Comparison of ENCODE assay signal across 8 cellular contexts in the genomic region with DNA sequence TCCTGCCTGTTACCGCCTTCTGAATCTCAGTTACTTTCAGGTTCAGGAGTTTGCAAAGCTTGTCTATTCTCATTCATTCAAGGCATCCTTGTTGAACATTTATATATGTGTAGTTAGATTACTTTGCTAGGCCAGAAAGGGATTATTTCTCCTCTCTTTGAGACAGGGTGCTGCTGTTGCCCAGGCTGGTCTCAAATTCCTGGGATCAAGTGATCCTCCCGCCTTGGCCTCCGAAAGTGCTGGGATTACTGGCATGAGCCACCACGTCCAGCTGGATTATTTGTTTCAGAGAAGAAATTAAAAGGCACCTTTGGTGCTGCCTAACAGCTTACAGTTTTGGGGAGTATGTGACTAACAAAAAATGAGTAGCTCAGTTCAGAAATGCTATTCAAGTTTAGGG. TPM values are rescaled to one million over a fixed set of nuclear protein-coding genes. Genes with fewer than 3 reads are reported as not detected.
A peak's percentile ranks its signal among the peaks of the same experiment; 100 is the strongest.
DNase-seq lines count a peak whose midpoint lies in the region; ATAC-seq, FAIRE-seq and TF ChIP-seq lines count a peak whose summit lies in the region.

No MANE protein-coding gene starts in this region.

- peak overlapping the region; percentile 85 for H3K4me2 ChIP-seq in mesendoderm (ENCODE audit: low read length)

- no peak overlapping the region for H2BK120ac ChIP-seq in mesendoderm (ENCODE audit: low read depth, low read length)

- peak overlapping the region; percentile 63 for H2BK5ac ChIP-seq in mesendoderm (ENCODE audit: low read length)

- peak; percentile 93 for FAIRE-seq in urothelium cell line (lab: Jason Lieb, UNC)

- 26 to 35% (median 30%) methylated on average over 4 of the region's 4 CpGs for WGBS in heart left ventricle, 4 donors
- 23 to 27% methylated on average over 4 of the region's 4 CpGs for WGBS in body of pancreas, 2 donors
- no CpG with 5 or more reads among the region's 4 CpGs for WGBS in mesendoderm (ENCODE audit: extremely low coverage, insufficient coverage, low lambda C conversion rate)

- H4K8ac ChIP-seq in mesendoderm (ENCODE audit: low read depth, low read length): no peak overlapping the region

- no peak overlapping the region for H3K23ac ChIP-seq in mesendoderm (ENCODE audit: low read length)

- ATAC-seq in heart left ventricle: no peak
- no peak for ATAC-seq in body of pancreas

- peak overlapping the region; percentile 94 for H3K56ac ChIP-seq in mesendoderm (ENCODE audit: low read length)

- TF ChIP-seq POLR2A in heart left ventricle (IDR thresholded peaks at IDR 0.05): no peak
- no peak for TF ChIP-seq POLR2A in body of pancreas (IDR thresholded peaks at IDR 0.05)

- H2BK15ac ChIP-seq in mesendoderm (replicated peaks; ENCODE audit: low read depth): no peak overlapping the region

- H3K4ac ChIP-seq in mesendoderm (ENCODE audit: low read depth, low read length): no peak overlapping the region

- H3K36me3 ChIP-seq in heart left ventricle: no peaks in the 10 kb centered on the region
- no peaks in the 10 kb centered on the region for H3K36me3 ChIP-seq in body of pancreas (replicated peaks in 1 of 2; ENCODE audit: insufficient read depth in 1 of 2, low read depth in 2 of 2)
- H3K36me3 ChIP-seq in mesendoderm (ENCODE audit: control insufficient read depth, insufficient read depth, low read length): no peaks in the 10 kb centered on the region

- peaks cover 9% of the 10 kb centered on the region for H3K79me1 ChIP-seq in mesendoderm (ENCODE audit: low read length)

- H4K5ac ChIP-seq in mesendoderm (ENCODE audit: low read length): no peak overlapping the region

- H3K79me2 ChIP-seq in mesendoderm (ENCODE audit: control insufficient read depth, insufficient read depth, low read length): peaks cover 12% of the 10 kb centered on the region

- H3K9ac ChIP-seq in mesendoderm (ENCODE audit: low read length): peak overlapping the region; percentile 97

- H3K9me3 ChIP-seq in heart left ventricle (no peaks in the 10 kb centered on the region), body of pancreas (no peaks in the 10 kb centered on the region)

- H3K27ac ChIP-seq in heart left ventricle (peak overlapping the region in 11 of 12 donors; percentile 85 to 99 (median 92)), body of pancreas (peak overlapping the region in 3 of 4 donors; percentile 76 to 95 (median 93)), mesendoderm (ENCODE audit: low read depth, low read length) (no peak overlapping the region)

- peak overlapping the region; percentile 82 for H3K18ac ChIP-seq in mesendoderm (ENCODE audit: low read length)

- H3K4me1 ChIP-seq in heart left ventricle (peaks cover 0 to 46% (median 32%) of the 10 kb centered on the region in 12 donors), body of pancreas (peaks cover 19% of the 10 kb centered on the region), mesendoderm (ENCODE audit: control insufficient read depth, low read depth, low read length) (peaks cover 2% of the 10 kb centered on the region)

- H2AK5ac ChIP-seq in mesendoderm (ENCODE audit: low read length): no peak overlapping the region

- DNase-seq in heart left ventricle (no peak), cardiac septum (ENCODE audit: low spot score) (no peak), body of pancreas (no peak), mesendoderm (no peak), urothelium cell line (ENCODE audit: low spot score) (no peak), NCI-H2171 treated with DMSO at 0.1 percent for 48 hours (lab: John Stamatoyannopoulos, UW) (no peak), hepatic stellate cell (ENCODE audit: low spot score) (no peak)
- DNase-seq in stimulated activated CD4-positive, alpha-beta T cell treated with anti-CD3 and anti-CD28 coated beads, Interleukin-12 subunit alpha, Interleukin-12 subunit beta, amount 100 ng/mL, for 4 hours: no peak

- TF ChIP-seq CTCF in heart left ventricle (IDR thresholded peaks at IDR 0.05): no peak
- no peak for TF ChIP-seq CTCF in body of pancreas (IDR thresholded peaks at IDR 0.05)

- H3K27me3 ChIP-seq in heart left ventricle (no peaks in the 10 kb centered on the region), body of pancreas (no peaks in the 10 kb centered on the region), mesendoderm (ENCODE audit: insufficient read depth, low read length, poor library complexity) (no peaks in the 10 kb centered on the region)

- H3K4me3 ChIP-seq in heart left ventricle (peak overlapping the region; percentile 57 to 100 (median 83)), body of pancreas (peak overlapping the region in 1 of 2 donors; percentile 82), mesendoderm (ENCODE audit: low read length) (peak overlapping the region; percentile 89)

- intact Hi-C loops in heart left ventricle (cut with DNase I) (loop anchor here in 4 of 10 donors (2.0 to 10.0 kb wide), 2 partner anchors 70 to 72 kb away; a partner anchor contains a TSS), cardiac septum (cut with DNase I) (no loop called here), body of pancreas (cut with DNase I) (no loop called here)

RNA-seq across cellular contexts. Expression of a gene that starts 0.8 kb away (rescaled TPM):
- total RNA-seq in heart left ventricle (100 to 1,000 TPM in 1 of 9 donors, 10 to 100 TPM in 8; 57.2 to 106 (median 77.3) TPM), cardiac septum (82.6 TPM), body of pancreas (10 to 100 TPM; 29.1 to 43.2 TPM)
- polyA plus RNA-seq in heart left ventricle: 10 to 100 TPM; 51.0 to 53.5 TPM
- polyA plus RNA-seq in mesendoderm (2013, experiment 1 of 2): 72.3 TPM
- polyA plus RNA-seq in mesendoderm (2013, experiment 2 of 2): 79.8 TPM

RNA-seq across cellular contexts. Expression of a gene that starts 27.5 kb away (rescaled TPM):
- not detected for total RNA-seq in heart left ventricle
- under 1 TPM in 1 of 2 donors, not detected in 1; 0.26 TPM for polyA plus RNA-seq in heart left ventricle
- total RNA-seq in cardiac septum: not detected
- total RNA-seq in body of pancreas: 10 to 100 TPM; 14.3 to 26.7 TPM
- polyA plus RNA-seq in mesendoderm (2013, experiment 1 of 2): 1.2 TPM
- polyA plus RNA-seq in mesendoderm (2013, experiment 2 of 2): 1.1 TPM

RNA-seq across cellular contexts. Expression of a gene that starts 35.3 kb away (rescaled TPM):
- total RNA-seq in heart left ventricle (100 to 1,000 TPM in 4 of 9 donors, 10 to 100 TPM in 5; 71.6 to 195 (median 93.4) TPM), cardiac septum (113 TPM), body of pancreas (1 to 10 TPM; 3.4 to 8.6 TPM)
- polyA plus RNA-seq in heart left ventricle: 10 to 100 TPM; 60.3 to 75.2 TPM
- 0.21 TPM for polyA plus RNA-seq in mesendoderm (2013, experiment 1 of 2)
- polyA plus RNA-seq in mesendoderm (2013, experiment 2 of 2): 0.22 TPM

RNA-seq across cellular contexts. Expression of a gene that starts 57.1 kb away (rescaled TPM):
- total RNA-seq in heart left ventricle: 10 to 100 TPM; 15.2 to 70.4 (median 22.5) TPM
- polyA plus RNA-seq in heart left ventricle: 10 to 100 TPM; 12.0 to 53.6 TPM
- total RNA-seq in cardiac septum: 60.8 TPM
- total RNA-seq in body of pancreas: 10 to 100 TPM; 10.1 to 19.8 TPM
- 42.6 TPM for polyA plus RNA-seq in mesendoderm (2013, experiment 1 of 2)
- polyA plus RNA-seq in mesendoderm (2013, experiment 2 of 2): 42.7 TPM

Comparison
In these comparisons a context has a peak if more than half of its experiments do, and no peak if none do; other contexts are left out.
1. RNA of a gene that starts 27.5 kb away (total RNA-seq): 14.3 to 26.7 TPM in body of pancreas; not detected in heart left ventricle and not detected in cardiac septum (single experiment); every median in the first group is over 10 times any median in the second.
2. RNA of a gene that starts 35.3 kb away (total RNA-seq): 113 TPM in cardiac septum (single experiment) and 71.6 to 195 TPM in heart left ventricle; 3.4 to 8.6 TPM in body of pancreas; every median in the first group is over 4 times any median in the second.